In genomic region chr3:71688121-71688520, GRCh38 we compare ENCODE assay signal across 20 cellular contexts. TPM values are rescaled to one million over a fixed set of nuclear protein-coding genes. Genes with fewer than 3 reads are reported as not detected.
DNase-seq lines count a peak whose midpoint lies in the region; ATAC-seq, FAIRE-seq and TF ChIP-seq lines count a peak whose summit lies in the region.
"Had no signal": no experiment of that assay in that cellular context is flagged by ENCODE, and none has a peak within 500 bp of the region (broad histone marks: within the 10 kb centered on the region; RNA-seq: fewer than 3 reads in every experiment).

No MANE protein-coding gene starts in this region.

- H4K5ac ChIP-seq in H1 (ENCODE audit: insufficient read length, low read depth, low read length): no peak overlapping the region

- intact Hi-C loops in dorsolateral prefrontal cortex (cut with DNase I): no loop called here

- peak overlapping the region; percentile 63; the same call in 1 of the 2 replicates for H2BK12ac ChIP-seq in H1 (ENCODE audit: low read depth, low read length)
- H2BK12ac ChIP-seq in trophoblast cell (ENCODE audit: low read length): peak overlapping the region; percentile 80

- no peaks in the 10 kb centered on the region for H3K27me3 ChIP-seq in H1 (replicated peaks in 1 of 4; ENCODE audit: control insufficient read depth in 3 of 4, extremely low read depth in 1 of 4, insufficient read depth in 3 of 4, low read length in 3 of 4)
- H3K27me3 ChIP-seq in trophoblast cell (ENCODE audit: insufficient read depth, low read length): no peaks in the 10 kb centered on the region
- no peaks in the 10 kb centered on the region for H3K27me3 ChIP-seq in dorsolateral prefrontal cortex
- H3K27me3 ChIP-seq: right atrium auricular region had no signal

- TF ChIP-seq CTCF in H1 (IDR thresholded peaks at IDR 0.05; ENCODE audit: control extremely low read depth in 1 of 3, insufficient read depth in 1 of 3, low read depth in 1 of 3, low read length in 3 of 3) (no peak), dorsolateral prefrontal cortex (IDR thresholded peaks at IDR 0.05 in 54 of 56, conservative IDR thresholded peaks at IDR 0.05 in 2 of 56; ENCODE audit: low read depth in 1 of 56, partially characterized antibody in 56 of 56) (no peak)

- H3K4me1 ChIP-seq in H1 (replicated peaks in 1 of 4; ENCODE audit: control insufficient read depth in 3 of 4, insufficient read depth in 4 of 4, low read length in 3 of 4) (peaks cover 10 to 15% (median 12%) of the 10 kb centered on the region in 4 experiments; a peak in 6 of 7 replicates), trophoblast cell (ENCODE audit: control insufficient read depth in 1 of 2, insufficient read depth in 2 of 2, low read length in 2 of 2) (peaks cover 8 to 16% of the 10 kb centered on the region in 2 experiments)

- no peak overlapping the region for H3K27ac ChIP-seq in H1 (ENCODE audit: low read depth, low read length)
- H3K27ac ChIP-seq in trophoblast cell (ENCODE audit: low read depth, low read length): peak overlapping the region; percentile 21
- no peak overlapping the region for H3K27ac ChIP-seq in dorsolateral prefrontal cortex
- H3K27ac ChIP-seq: left ventricle myocardium inferior, right atrium auricular region, WERI-Rb-1 had no signal

- peak overlapping the region; percentile 91 for H2BK20ac ChIP-seq in H1 (ENCODE audit: low read length)

- H4K91ac ChIP-seq in H1 (replicated peaks; ENCODE audit: insufficient read length, low read length) (peak overlapping the region; percentile 15), trophoblast cell (ENCODE audit: low read depth, low read length) (peak overlapping the region; percentile 14)

- 95% methylated on average over 1 of the region's 1 CpG; no CpG with 5 or more reads in 1 of the 2 experiments for WGBS in H1 (ENCODE audit: extremely low coverage in 1 of 2, insufficient coverage in 1 of 2, insufficient read length in 1 of 2, insufficient replicate concordance in 2 of 2, low coverage in 1 of 2, low lambda C conversion rate in 2 of 2, missing lambda C conversion rate in 1 of 2), 2 experiments
- WGBS in trophoblast cell (ENCODE audit: extremely low coverage, insufficient coverage, insufficient read length): no CpG with 5 or more reads among the region's 1 CpG

- no peak overlapping the region for H4K12ac ChIP-seq in trophoblast cell (ENCODE audit: low read depth, low read length)

- H3K23me2 ChIP-seq in H1 (ENCODE audit: low read depth, low read length): no peaks in the 10 kb centered on the region

- H3K56ac ChIP-seq in H1 (replicated peaks; ENCODE audit: insufficient read length, low read depth, low read length): no peak overlapping the region

- no peak overlapping the region for H3K4me3 ChIP-seq in H1 (ENCODE audit: extremely low read depth in 1 of 4, insufficient read depth in 2 of 4, low read depth in 3 of 4, low read length in 4 of 4)
- H3K4me3 ChIP-seq in trophoblast cell (ENCODE audit: low read depth, low read length): no peak overlapping the region
- H3K4me3 ChIP-seq in dorsolateral prefrontal cortex: no peak overlapping the region
- H3K4me3 ChIP-seq: left ventricle myocardium inferior, right atrium auricular region had no signal

- H4K8ac ChIP-seq in H1 (ENCODE audit: extremely low read depth, insufficient read depth, low read length) (no peak overlapping the region), trophoblast cell (ENCODE audit: low read depth, low read length) (no peak overlapping the region)

- H3K14ac ChIP-seq in H1 (ENCODE audit: insufficient read length): no peak overlapping the region
- H3K14ac ChIP-seq in trophoblast cell (ENCODE audit: low read length): no peak overlapping the region

- no peak for DNase-seq in HTR-8/SVneo (ENCODE audit: insufficient read length, low spot score)
- peak; percentile 54 for DNase-seq in RPMI7951 (ENCODE audit: low read depth)
- no peak for DNase-seq in H1 (ENCODE audit: low read depth in 1 of 2, low spot score in 2 of 2)
- DNase-seq in trophoblast cell: peak; percentile 46 to 89
- no peak for DNase-seq in dorsolateral prefrontal cortex
- DNase-seq: activated CD4-positive, alpha-beta T cell treated with anti-CD3 and anti-CD28 coated beads, Interleukin-2, amount 50 U/mL, for 48 hours; activated naive CD8-positive, alpha-beta T cell treated with anti-CD3 and anti-CD28 coated beads, Interleukin-2, amount 10 ng/mL, durations not matched to agents 7 days and 5 days; DND-41; Kasumi-1; left ventricle myocardium inferior; NCI-H1417; NCI-H2107; NCI-H526 treated with DMSO at 0.1 percent for 48 hours; occipital lobe; SHP77 treated with DMSO at 0.1 percent for 48 hours; stimulated activated CD4-positive, alpha-beta T cell treated with anti-CD3 and anti-CD28 coated beads, Interleukin-15, amount 100 ng/mL, for 24 hours; WERI-Rb-1 had no signal

- H3K18ac ChIP-seq in H1 (ENCODE audit: extremely low read depth, low read length) (no peak overlapping the region), trophoblast cell (ENCODE audit: low read length) (no peak overlapping the region)

- H3K36me3 ChIP-seq in H1 (ENCODE audit: control insufficient read depth in 2 of 4, insufficient read depth in 4 of 4, low read length in 3 of 4): no peaks in the 10 kb centered on the region
- no peaks in the 10 kb centered on the region for H3K36me3 ChIP-seq in trophoblast cell (ENCODE audit: control insufficient read depth in 1 of 2, insufficient read depth in 2 of 2, low read length in 2 of 2)
- H3K36me3 ChIP-seq: right atrium auricular region, WERI-Rb-1 had no signal

- H3K79me1 ChIP-seq in H1 (ENCODE audit: low read depth, low read length) (no peaks in the 10 kb centered on the region), trophoblast cell (ENCODE audit: low read length) (peaks cover 9% of the 10 kb centered on the region)

- H2AK5ac ChIP-seq in H1 (ENCODE audit: low read depth, low read length) (no peak overlapping the region), trophoblast cell (ENCODE audit: low read length) (no peak overlapping the region)

- no peak overlapping the region for H3K4me2 ChIP-seq in H1 (ENCODE audit: insufficient read depth in 1 of 2, low read depth in 2 of 2, low read length in 2 of 2)
- H3K4me2 ChIP-seq in trophoblast cell (ENCODE audit: low read length): peak overlapping the region; percentile 1

- H3K4ac ChIP-seq in H1 (replicated peaks; ENCODE audit: insufficient read length, low read depth, low read length) (no peak overlapping the region), trophoblast cell (ENCODE audit: low read depth, low read length) (no peak overlapping the region)

- H3K23ac ChIP-seq in H1 (ENCODE audit: insufficient read length): no peak overlapping the region
- no peak overlapping the region for H3K23ac ChIP-seq in trophoblast cell (ENCODE audit: low read length)

- no peak overlapping the region for H2AFZ ChIP-seq in H1 (ENCODE audit: low read length)
- H2AFZ ChIP-seq in trophoblast cell (ENCODE audit: insufficient read depth, low read length, poor library complexity): no peak overlapping the region

- TF ChIP-seq RAD21 in H1 (IDR thresholded peaks at IDR 0.05 in 1 of 2, conservative IDR thresholded peaks at IDR 0.05 in 1 of 2; ENCODE audit: low read depth in 2 of 2, low read length in 2 of 2): no peak

- H2BK120ac ChIP-seq in H1 (replicated peaks; ENCODE audit: low read depth, low read length) (peak overlapping the region; percentile 9), trophoblast cell (ENCODE audit: insufficient read depth, low read length, poor library complexity) (no peak overlapping the region)

- H3K9me3 ChIP-seq in H1 (ENCODE audit: insufficient read depth in 2 of 2, low read depth in 1 of 2, low read length in 1 of 2) (no peaks in the 10 kb centered on the region), trophoblast cell (ENCODE audit: insufficient read depth, low read depth, low read length) (no peaks in the 10 kb centered on the region)
- H3K9me3 ChIP-seq: left ventricle myocardium inferior, right atrium auricular region had no signal

- no peak overlapping the region for H2BK15ac ChIP-seq in H1 (ENCODE audit: low read length)

- FAIRE-seq in HTR-8/SVneo (lab: Jason Lieb, UNC) (peak; percentile 20), H1 (lab: Jason Lieb, UNC) (no peak)

- H4K20me1 ChIP-seq in H1 (replicated peaks in 1 of 2; ENCODE audit: control insufficient read depth in 1 of 2, insufficient read depth in 2 of 2, low read length in 2 of 2): no peaks in the 10 kb centered on the region

- no peak overlapping the region for H3K9ac ChIP-seq in H1 (replicated peaks in 1 of 4; ENCODE audit: extremely low read depth in 1 of 4, low read depth in 3 of 4, low read length in 3 of 4)
- H3K9ac ChIP-seq in trophoblast cell (ENCODE audit: low read length): no peak overlapping the region

- ATAC-seq in HG02970 (IDR thresholded peaks at IDR 0.05; ENCODE audit: low FRiP score, unreplicated experiment): no peak
- no peak for ATAC-seq in HG03108 (IDR thresholded peaks at IDR 0.05; ENCODE audit: unreplicated experiment)

- CTCF ChIA-PET in H1 (lab: Charles Lee; ENCODE audit: partially characterized antibody): no interaction called here

- TF ChIP-seq EP300 in H1 (IDR thresholded peaks at IDR 0.05; ENCODE audit: borderline replicate concordance in 1 of 2, low read depth in 2 of 2, low read length in 2 of 2): no peak

- H2BK5ac ChIP-seq in H1 (ENCODE audit: low read depth, low read length) (no peak overlapping the region; the same call in 1 of the 2 replicates), trophoblast cell (ENCODE audit: low read depth, low read length, poor library complexity) (peak overlapping the region; percentile 63)

- H3K79me2 ChIP-seq in H1 (ENCODE audit: control insufficient read depth in 1 of 2, insufficient read depth in 2 of 2, low read length in 2 of 2): no peaks in the 10 kb centered on the region
- H3K79me2 ChIP-seq in trophoblast cell (ENCODE audit: control insufficient read depth, insufficient read depth, low read length, poor library complexity): no peaks in the 10 kb centered on the region

- POLR2A ChIA-PET in H1 (lab: Charles Lee; ENCODE audit: partially characterized antibody): no interaction called here

- TF ChIP-seq POLR2A in H1 (IDR thresholded peaks at IDR 0.05; ENCODE audit: control extremely low read depth in 1 of 2, low read depth in 2 of 2, low read length in 2 of 2): no peak

TF ChIP-seq in H1, 55 proteins besides CTCF, POLR2A, EP300 and RAD21 (continues in another document):
- no peak for TF ChIP-seq SP4 (IDR thresholded peaks at IDR 0.05; ENCODE audit: low read length)
- TF ChIP-seq SIX5 (IDR thresholded peaks at IDR 0.05; ENCODE audit: low read depth, low read length): no peak

RNA-seq across cellular contexts. Expression of gene EIF4E3, which starts 37.1 kb away (rescaled TPM):
- total RNA-seq in RPMI7951 (2014; rRNA removed; shearing (Covaris generic)): 1.6 and 1.7 TPM in 2 replicates
- 14.3 and 17.0 TPM in 2 replicates for total RNA-seq in H1 (2021; fragmentation: NEBNext Ultra II Directional; extraction: Animal tissue kit (Norgen Biotek cat#: 25700))
- 2.8 and 5.2 TPM in 2 replicates for polyA plus RNA-seq in H1 (2011; rRNA removed)
- 5.7 TPM for polyA plus RNA-seq in H1 (2011; cell fraction: cytosol; rRNA removed)
- 2.1 TPM for polyA plus RNA-seq in H1 (2011; cell fraction: nucleus; rRNA removed)
- polyA plus RNA-seq in H1 (2012, experiment 1 of 2): 5.9 to 9.2 TPM (median 7.6 TPM) in 4 replicates
- 1.5 TPM for polyA plus RNA-seq in H1 (2012, experiment 2 of 2)
- polyA plus RNA-seq in H1 (2013, experiment 1 of 2): 11.6 TPM
- 13.6 TPM for polyA plus RNA-seq in H1 (2013, experiment 2 of 2)
- 7.5 and 10.9 TPM in 2 replicates for polyA minus RNA-seq in H1 (2011; rRNA and poly(A)+ RNA removed)
- polyA minus RNA-seq in H1 (2011; cell fraction: cytosol; rRNA and poly(A)+ RNA removed): 3.6 TPM
- 5.7 TPM for polyA minus RNA-seq in H1 (2011; cell fraction: nucleus; rRNA and poly(A)+ RNA removed)
- polyA plus RNA-seq in trophoblast cell (2013): 1.5 and 1.9 TPM in 2 replicates
- total RNA-seq in dorsolateral prefrontal cortex: 100 to 1,000 TPM in 6 of 120 experiments, 10 to 100 TPM in 114; 42.7 to 110 (median 79.2) TPM

Comparison
In these comparisons a context has a peak if more than half of its experiments do, and no peak if none do; other contexts are left out.
1. DNase-seq: peak in RPMI7951 (single experiment) and trophoblast cell (2 of 2); none in HTR-8/SVneo (single experiment), H1 (0 of 2) and dorsolateral prefrontal cortex (0 of 10).